ENCODE assay signal across 2 cellular contexts in the genomic region with DNA sequence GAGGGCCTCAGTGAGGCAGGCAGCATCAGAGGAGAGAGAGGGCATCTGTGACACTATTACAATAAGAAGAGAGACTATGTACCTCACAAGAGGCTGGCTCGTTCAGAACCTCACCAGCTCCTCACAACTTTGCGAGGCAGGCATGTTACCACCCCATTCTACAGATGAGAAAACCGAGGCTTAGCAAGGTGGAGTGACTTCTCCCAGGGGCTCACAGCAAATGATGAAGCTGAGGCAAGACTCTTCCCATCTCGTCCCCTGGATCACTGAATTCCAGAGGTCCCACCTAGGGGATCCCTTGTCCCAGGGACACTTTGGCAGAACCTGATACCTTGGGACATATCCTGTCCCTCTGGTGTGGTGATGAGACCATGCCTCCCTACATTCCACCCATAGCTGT.
TF ChIP-seq lines count a peak whose summit lies in the region.

No MANE protein-coding gene starts in this region.

TF ChIP-seq in K562, 482 proteins besides CTCF, POLR2A, EP300 and RAD21:
- TF ChIP-seq KDM1A (IDR thresholded peaks at IDR 0.05) (0 out of 4 replicates have a peak, but pooled peaks of 1 of the 2 experiments have one; percentile 10), STAT5A (IDR thresholded peaks at IDR 0.05; ENCODE audit: borderline replicate concordance, low read length) (no peak), ZC3H11A (IDR thresholded peaks at IDR 0.05; ENCODE audit: low read depth, low read length) (no peak), SMARCA5 (IDR thresholded peaks at IDR 0.05) (no peak), CBFA2T2 (conservative IDR thresholded peaks at IDR 0.05) (no peak), RBM25 (IDR thresholded peaks at IDR 0.05; ENCODE audit: low read depth, low read length, severe bottlenecking) (peak; percentile 32), ZBTB8A (IDR thresholded peaks at IDR 0.05; ENCODE audit: partially characterized antibody) (no peak), ZFP91 (CRISPR knock-in tag; IDR thresholded peaks at IDR 0.05) (no peak)

TF ChIP-seq in H1, 55 proteins besides CTCF, POLR2A, EP300 and RAD21:
- TF ChIP-seq SIRT6 (IDR thresholded peaks at IDR 0.05; ENCODE audit: low read length) (no peak), CTBP2 (IDR thresholded peaks at IDR 0.05; ENCODE audit: borderline replicate concordance, insufficient read depth, insufficient read length, low read length) (no peak), KDM1A (IDR thresholded peaks at IDR 0.05; ENCODE audit: borderline replicate concordance, low read length) (peak; percentile 52; the same call in 1 of the 2 replicates)
